ENCODE assay signal across 9 cellular contexts in genomic region chr2:96927420-96928171, GRCh38. TPM values are rescaled to one million over a fixed set of nuclear protein-coding genes. Genes with fewer than 3 reads are reported as not detected.
DNase-seq lines count a peak whose midpoint lies in the region; ATAC-seq, FAIRE-seq and TF ChIP-seq lines count a peak whose summit lies in the region.
"Had no signal": no experiment of that assay in that cellular context is flagged by ENCODE, and none has a peak within 500 bp of the region (broad histone marks: within the 10 kb centered on the region; RNA-seq: fewer than 3 reads in every experiment).

No MANE protein-coding gene starts in this region.

- no peaks in the 10 kb centered on the region for H3K79me2 ChIP-seq in mammary epithelial cell (ENCODE audit: insufficient read depth, low read length)

- TF ChIP-seq RAD21 in A549 (conservative IDR thresholded peaks at IDR 0.05 in 1 of 2, IDR thresholded peaks at IDR 0.05 in 1 of 2) = no peak

- in situ Hi-C loops in mammary epithelial cell (cut with MboI; ENCODE audit: low sequenced_read_pairs in 2 of 2) = no loop called here

- no peak for TF ChIP-seq CTCF in A549 (IDR thresholded peaks at IDR 0.05)
- TF ChIP-seq CTCF in mammary epithelial cell (conservative IDR thresholded peaks at IDR 0.05 in 1 of 2, IDR thresholded peaks at IDR 0.05 in 1 of 2; ENCODE audit: extremely low read depth in 1 of 2, insufficient read depth in 1 of 2, low read depth in 1 of 2, low read length in 2 of 2) = peak; percentile 40 to 69

- no peaks in the 10 kb centered on the region for H3K36me3 Mint-ChIP-seq in activated naive CD4-positive, alpha-beta T cell treated with anti-CD3 and anti-CD28 coated beads, Interleukin-2, amount 50 U/mL, for 72 hours
- no peaks in the 10 kb centered on the region for H3K36me3 Mint-ChIP-seq in stimulated activated memory B cell treated with anti-CD40 and anti-IgM and Interleukin-4, amounts not matched to agents 10 μg/mL and 1 μg/mL and 100 μg/mL, for 72 hours
- H3K36me3 Mint-ChIP-seq in activated naive CD8-positive, alpha-beta T cell treated with anti-CD3 and anti-CD28 coated beads for 36 hours = no peaks in the 10 kb centered on the region

- no peak overlapping the region for H3K4me3 Mint-ChIP-seq in stimulated activated memory B cell treated with anti-CD40 and anti-IgM and Interleukin-4, amounts not matched to agents 10 μg/mL and 1 μg/mL and 100 μg/mL, for 72 hours
- no peak overlapping the region for H3K4me3 Mint-ChIP-seq in activated naive CD8-positive, alpha-beta T cell treated with anti-CD3 and anti-CD28 coated beads for 36 hours

- H4K20me1 ChIP-seq in mammary epithelial cell (ENCODE audit: insufficient read depth, low read length) = no peaks in the 10 kb centered on the region

- POLR2A ChIA-PET in A549 (lab: Yijun Ruan, JAX) = no interaction called here

- intact Hi-C loops in mammary epithelial cell (cut with micrococcal nuclease) = loop anchor here (1.0 kb wide), 2 partner anchors 24 to 57 kb away; partner anchors contain the start of gene SEMA4C

- no peaks in the 10 kb centered on the region for H3K9me3 Mint-ChIP-seq in activated naive CD4-positive, alpha-beta T cell treated with anti-CD3 and anti-CD28 coated beads, Interleukin-2, amount 50 U/mL, for 72 hours
- no peaks in the 10 kb centered on the region for H3K9me3 Mint-ChIP-seq in stimulated activated memory B cell treated with anti-CD40 and anti-IgM and Interleukin-4, amounts not matched to agents 10 μg/mL and 1 μg/mL and 100 μg/mL, for 72 hours
- H3K9me3 Mint-ChIP-seq in activated naive CD8-positive, alpha-beta T cell treated with anti-CD3 and anti-CD28 coated beads for 36 hours = no peaks in the 10 kb centered on the region

- H3K27me3 ChIP-seq in mammary epithelial cell (ENCODE audit: insufficient read depth, low read length) = no peaks in the 10 kb centered on the region

- peaks cover 45% of the 10 kb centered on the region for H3K27me3 Mint-ChIP-seq in stimulated activated memory B cell treated with anti-CD40 and anti-IgM and Interleukin-4, amounts not matched to agents 10 μg/mL and 1 μg/mL and 100 μg/mL, for 72 hours
- H3K27me3 Mint-ChIP-seq in activated naive CD8-positive, alpha-beta T cell treated with anti-CD3 and anti-CD28 coated beads for 36 hours = no peaks in the 10 kb centered on the region

- peak; percentile 47 to 64; a peak in 3 of 6 replicates for ATAC-seq in A549
- ATAC-seq in activated naive CD4-positive, alpha-beta T cell treated with anti-CD3 and anti-CD28 coated beads, Interleukin-2, amount 50 U/mL, for 72 hours = no peak
- no peak for ATAC-seq in stimulated activated memory B cell treated with anti-CD40 and anti-IgM and Interleukin-4, amounts not matched to agents 10 μg/mL and 1 μg/mL and 100 μg/mL, for 72 hours
- no peak for ATAC-seq in GM21717 (IDR thresholded peaks at IDR 0.05; ENCODE audit: unreplicated experiment)

- H3K9me3 ChIP-seq in A549 (no peaks in the 10 kb centered on the region), mammary epithelial cell (replicated peaks; ENCODE audit: insufficient read depth, low read length) (no peaks in the 10 kb centered on the region)

- H3K27ac Mint-ChIP-seq in activated naive CD4-positive, alpha-beta T cell treated with anti-CD3 and anti-CD28 coated beads, Interleukin-2, amount 50 U/mL, for 72 hours = no peak overlapping the region
- no peak overlapping the region for H3K27ac Mint-ChIP-seq in stimulated activated memory B cell treated with anti-CD40 and anti-IgM and Interleukin-4, amounts not matched to agents 10 μg/mL and 1 μg/mL and 100 μg/mL, for 72 hours
- H3K27ac Mint-ChIP-seq in activated naive CD8-positive, alpha-beta T cell treated with anti-CD3 and anti-CD28 coated beads for 36 hours = no peak overlapping the region

- H3K27ac ChIP-seq in A549 (no peak overlapping the region), mammary epithelial cell (ENCODE audit: insufficient read depth, low read depth, low read length) (no peak overlapping the region)
- H3K27ac ChIP-seq: C4-2B had no signal

- no peak overlapping the region for H3K9ac ChIP-seq in mammary epithelial cell (ENCODE audit: insufficient read depth, low read length)

- H3K4me1 ChIP-seq in A549 = no peaks in the 10 kb centered on the region
- H3K4me1 ChIP-seq in mammary epithelial cell (ENCODE audit: insufficient read depth, low read length) = peaks cover 21% of the 10 kb centered on the region

- no peak for TF ChIP-seq EP300 in A549 (IDR thresholded peaks at IDR 0.05)

- BruUV-seq in mammary epithelial cell (replicated peaks; lab: Mats Ljungman, UMichigan) = no TSS peak

- DNase-seq in A549 (ENCODE audit: low read depth in 1 of 2, low spot score in 1 of 2) (no peak), NCI-H2029 (lab: John Stamatoyannopoulos, UW) (peak; percentile 76), mammary epithelial cell (peak; percentile 92), middle frontal gyrus (ENCODE audit: extremely low spot score, low spot score) (peak; percentile 72)
- no peak for DNase-seq in activated naive CD4-positive, alpha-beta T cell treated with anti-CD3 and anti-CD28 coated beads, Interleukin-2, amount 50 U/mL, for 72 hours (ENCODE audit: low spot score in 2 of 2)
- no peak for DNase-seq in activated naive CD8-positive, alpha-beta T cell treated with anti-CD3 and anti-CD28 coated beads for 36 hours

- WGBS in A549 (ENCODE audit: missing lambda C conversion rate) = 40% methylated on average over 22 of the region's 24 CpGs
- 5% methylated on average over 19 of the region's 24 CpGs for WGBS in mammary epithelial cell (ENCODE audit: low coverage, missing lambda C conversion rate)

- H3K4me2 ChIP-seq in A549 (no peak overlapping the region), mammary epithelial cell (ENCODE audit: insufficient read depth, low read depth, low read length) (peak overlapping the region; percentile 72)

- H3K4me3 ChIP-seq in A549 (no peak overlapping the region), mammary epithelial cell (replicated peaks in 1 of 3; ENCODE audit: insufficient read depth in 1 of 3, low read depth in 2 of 3, low read length in 3 of 3) (peak overlapping the region in 1 of 3 experiments; percentile 22)

- H3K36me3 ChIP-seq in mammary epithelial cell (ENCODE audit: insufficient read depth, low read length) = no peaks in the 10 kb centered on the region

- peak overlapping the region; percentile 78 for H2AFZ ChIP-seq in mammary epithelial cell (ENCODE audit: low read depth, low read length)

- FAIRE-seq in A549 (lab: Jason Lieb, UNC) = no peak

- dilution Hi-C loops in mammary epithelial cell (cut with HindIII; ENCODE audit: low sequenced_read_pairs) = no loop called here

- CTCF ChIA-PET in A549 (lab: Yijun Ruan, JAX) (interaction anchor here (0.7 to 1.2 kb wide), 4 partner anchors 11 to 70 kb away, joined by 3 to 5 read pairs (median 4); partner anchors contain the start of gene ANKRD39), mammary epithelial cell (lab: Charles Lee; ENCODE audit: low non-redundant PET) (interaction anchor here (0.6 to 1.1 kb wide), 3 partner anchors 59 to 185 kb away, joined by 3 to 8 read pairs (median 4); partner anchors contain the start of gene ANKRD39)

- no peak for TF ChIP-seq POLR2A in A549 (IDR thresholded peaks at IDR 0.05; ENCODE audit: low read length)

- no peaks in the 10 kb centered on the region for H3K4me1 Mint-ChIP-seq in stimulated activated memory B cell treated with anti-CD40 and anti-IgM and Interleukin-4, amounts not matched to agents 10 μg/mL and 1 μg/mL and 100 μg/mL, for 72 hours
- H3K4me1 Mint-ChIP-seq in activated naive CD8-positive, alpha-beta T cell treated with anti-CD3 and anti-CD28 coated beads for 36 hours = peaks cover 26% of the 10 kb centered on the region

TF ChIP-seq in A549, 52 proteins besides CTCF, POLR2A, EP300 and RAD21 (continues in another document):
- TF ChIP-seq FOXS1 (CRISPR knock-in tag; IDR thresholded peaks at IDR 0.05) (no peak), ZSCAN20 (CRISPR knock-in tag; IDR thresholded peaks at IDR 0.05) (no peak), EHMT2 (IDR thresholded peaks at IDR 0.05; ENCODE audit: low read depth) (no peak), RNF2 (IDR thresholded peaks at IDR 0.05; ENCODE audit: borderline replicate concordance, low read depth) (no peak), ZFP36 (IDR thresholded peaks at IDR 0.05; ENCODE audit: borderline replicate concordance, partially characterized antibody) (no peak), FOSL2 (IDR thresholded peaks at IDR 0.05) (no peak), FOSL2 (CRISPR knock-in tag; IDR thresholded peaks at IDR 0.05) (no peak), CHD4 (IDR thresholded peaks at IDR 0.05; ENCODE audit: borderline replicate concordance) (no peak), HOXA7 (CRISPR knock-in tag; IDR thresholded peaks at IDR 0.05) (no peak), CHD2 (IDR thresholded peaks at IDR 0.05; ENCODE audit: low read length, partially characterized antibody) (no peak), PHF8 (IDR thresholded peaks at IDR 0.05; ENCODE audit: borderline replicate concordance, low read depth) (no peak), NFE2L2 (conservative IDR thresholded peaks at IDR 0.05; ENCODE audit: low read length) (no peak)

RNA-seq across cellular contexts. Expression of gene SEMA4C, which starts 57.7 kb away (rescaled TPM):
- polyA plus RNA-seq in A549 (2011; rRNA removed) = 11.0 and 16.4 TPM in 2 replicates
- polyA plus RNA-seq in A549 (2012; cell fraction: cytosol; rRNA removed) = 14.2 and 18.5 TPM in 2 replicates
- polyA plus RNA-seq in A549 (2012; cell fraction: nucleus; rRNA removed) = 55.6 and 61.2 TPM in 2 replicates
- polyA plus RNA-seq in A549 (2017; fragmentation: RNase III; extraction: RNeasy Plus Mini Kit Qiagen cat#74134 plus additional on column Dnase treatment) = 12.3 to 15.1 TPM (median 14.4 TPM) in 3 replicates
- polyA minus RNA-seq in A549 (2011; rRNA and poly(A)+ RNA removed) = 21.6 and 27.6 TPM in 2 replicates
- total RNA-seq in mammary epithelial cell = 10 to 100 TPM; 13.2 to 14.0 TPM
- 6.9 TPM for polyA plus RNA-seq in mammary epithelial cell
- 7.3 TPM for polyA minus RNA-seq in mammary epithelial cell
- total RNA-seq in activated naive CD4-positive, alpha-beta T cell treated with anti-CD3 and anti-CD28 coated beads, Interleukin-2, amount 50 U/mL, for 72 hours = 10 to 100 TPM in 1 of 2 donors, 1 to 10 TPM in 1; 6.8 to 10.8 TPM
- total RNA-seq in activated naive CD8-positive, alpha-beta T cell treated with anti-CD3 and anti-CD28 coated beads for 36 hours = 1 to 10 TPM; 5.9 to 8.3 TPM

RNA-seq across cellular contexts. Expression of gene FAM178B, which starts 58.8 kb away (rescaled TPM):
- polyA plus RNA-seq in A549 (2011; rRNA removed) (not detected in 2 replicates), A549 (2017; fragmentation: RNase III; extraction: RNeasy Plus Mini Kit Qiagen cat#74134 plus additional on column Dnase treatment) (0.04 TPM in 1 of 3 replicates, not detected in the others), mammary epithelial cell (not detected)
- polyA plus RNA-seq in A549 (2012; cell fraction: cytosol; rRNA removed) = 0.03 TPM in 1 of 2 replicates, not detected in the other
- 0.04 TPM in 1 of 2 replicates, not detected in the other for polyA plus RNA-seq in A549 (2012; cell fraction: nucleus; rRNA removed)
- not detected in 2 replicates for polyA minus RNA-seq in A549 (2011; rRNA and poly(A)+ RNA removed)
- total RNA-seq in mammary epithelial cell = under 1 TPM in 1 of 2 donors, not detected in 1; 0.17 TPM
- polyA minus RNA-seq in mammary epithelial cell = not detected
- under 1 TPM; 0.31 to 0.43 TPM for total RNA-seq in activated naive CD4-positive, alpha-beta T cell treated with anti-CD3 and anti-CD28 coated beads, Interleukin-2, amount 50 U/mL, for 72 hours
- under 1 TPM; 0.28 to 0.47 TPM for total RNA-seq in activated naive CD8-positive, alpha-beta T cell treated with anti-CD3 and anti-CD28 coated beads for 36 hours

Comparison
In these comparisons a context has a peak if more than half of its experiments do, and no peak if none do; other contexts are left out.
1. ATAC-seq: peak in A549 (2 of 2); none in activated naive CD4-positive, alpha-beta T cell treated with anti-CD3 and anti-CD28 coated beads, Interleukin-2, amount 50 U/mL, for 72 hours (0 of 2), stimulated activated memory B cell treated with anti-CD40 and anti-IgM and Interleukin-4, amounts not matched to agents 10 μg/mL and 1 μg/mL and 100 μg/mL, for 72 hours (single experiment) and GM21717 (single experiment).
2. DNase-seq: peak in NCI-H2029 (single experiment), mammary epithelial cell (single experiment) and middle frontal gyrus (single experiment); none in A549 (0 of 2), activated naive CD4-positive, alpha-beta T cell treated with anti-CD3 and anti-CD28 coated beads, Interleukin-2, amount 50 U/mL, for 72 hours (0 of 2) and activated naive CD8-positive, alpha-beta T cell treated with anti-CD3 and anti-CD28 coated beads for 36 hours (single experiment).